ENCODE assay signal across 13 cellular contexts in genomic region chr4:4670869-4671268, GRCh38.
"Had no signal": no experiment of that assay in that cellular context is flagged by ENCODE, and none has a peak within 500 bp of the region (broad histone marks: within the 10 kb centered on the region; RNA-seq: fewer than 3 reads in every experiment).

No MANE protein-coding gene starts in this region.

- H3K4me3 ChIP-seq: ascending aorta, hepatocyte, skin epidermis, uterus had no signal

- H3K9me3 Mint-ChIP-seq: naive thymus-derived CD4-positive, alpha-beta T cell had no signal

- H3K9me3 ChIP-seq: ascending aorta, neutrophil, uterus had no signal

- ATAC-seq: activated CD8-positive, alpha-beta T cell treated with anti-CD3 and anti-CD28 coated beads, Interleukin-2, amount 10 ng/mL, durations not matched to agents 7 days and 5 days; naive thymus-derived CD4-positive, alpha-beta T cell had no signal

- DNase-seq: activated CD4-positive, alpha-beta T cell treated with anti-CD3 and anti-CD28 coated beads for 48 hours; activated CD8-positive, alpha-beta memory T cell treated with anti-CD3 and anti-CD28 coated beads, Interleukin-2, amount 50 U/mL, for 48 hours; activated CD8-positive, alpha-beta T cell treated with anti-CD3 and anti-CD28 coated beads, Interleukin-2, amount 10 ng/mL, durations not matched to agents 7 days and 5 days; activated naive CD4-positive, alpha-beta T cell; caudate nucleus; cortex of kidney; effector memory CD4-positive, alpha-beta T cell; naive thymus-derived CD4-positive, alpha-beta T cell; uterus had no signal

- H3K79me2 ChIP-seq: hepatocyte had no signal

- H3K4me2 ChIP-seq: hepatocyte had no signal

- H3K27ac ChIP-seq: ascending aorta, hepatocyte, neutrophil, uterus had no signal

- H3K27me3 Mint-ChIP-seq: naive thymus-derived CD4-positive, alpha-beta T cell had no signal

- H3K27ac Mint-ChIP-seq: activated CD8-positive, alpha-beta T cell treated with anti-CD3 and anti-CD28 coated beads, Interleukin-2, amount 10 ng/mL, durations not matched to agents 7 days and 5 days had no signal

- H2AFZ ChIP-seq: hepatocyte had no signal

- H3K4me1 ChIP-seq: ascending aorta, uterus had no signal

- H3K4me3 Mint-ChIP-seq: activated CD8-positive, alpha-beta T cell treated with anti-CD3 and anti-CD28 coated beads, Interleukin-2, amount 10 ng/mL, durations not matched to agents 7 days and 5 days had no signal

- H3K27me3 ChIP-seq: ascending aorta, hepatocyte, neutrophil, uterus had no signal

- H3K36me3 ChIP-seq: ascending aorta, neutrophil, uterus had no signal
